19 cellular contexts compared by ENCODE assay signal in the genomic region with DNA sequence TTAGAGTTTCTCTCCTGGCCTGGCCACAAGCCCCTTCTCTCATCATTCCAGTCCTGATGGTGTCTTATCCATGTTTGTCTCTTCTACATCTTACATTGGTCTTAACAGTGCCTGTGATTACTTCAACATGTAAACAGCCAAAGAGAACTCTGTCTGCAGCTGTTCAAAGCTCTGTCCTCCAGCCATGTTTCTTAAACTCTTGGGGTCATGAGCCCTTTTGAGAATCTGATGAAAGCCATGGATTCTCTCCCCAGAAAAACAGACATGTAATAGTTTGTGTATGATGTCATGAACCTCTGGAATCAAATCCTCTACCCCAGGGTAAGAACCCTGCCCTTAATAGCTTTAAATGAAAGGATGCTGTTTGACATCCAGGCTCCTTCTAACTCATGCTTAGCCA. TPM values are rescaled to one million over a fixed set of nuclear protein-coding genes. Genes with fewer than 3 reads are reported as not detected.
DNase-seq lines count a peak whose midpoint lies in the region; ATAC-seq and TF ChIP-seq lines count a peak whose summit lies in the region.
"Had no signal": no experiment of that assay in that cellular context is flagged by ENCODE, and none has a peak within 500 bp of the region (broad histone marks: within the 10 kb centered on the region; RNA-seq: fewer than 3 reads in every experiment).

No MANE protein-coding gene starts in this region.

- no peak for TF ChIP-seq EP300 in SK-N-SH (IDR thresholded peaks at IDR 0.05; ENCODE audit: borderline replicate concordance in 1 of 2, low read depth in 1 of 2, low read length in 1 of 2)

- no peaks in the 10 kb centered on the region for H3K9me3 ChIP-seq in SK-N-SH
- H3K9me3 ChIP-seq in prostate gland, result no peaks in the 10 kb centered on the region
- no peaks in the 10 kb centered on the region for H3K9me3 ChIP-seq in vagina
- H3K9me3 ChIP-seq: MG63 had no signal

- H3K9me2 ChIP-seq in SK-N-SH, result no peaks in the 10 kb centered on the region

- H3K4me2 ChIP-seq in SK-N-SH, result peak overlapping the region; percentile 27; the same call in 1 of the 2 replicates

- H2AFZ ChIP-seq in SK-N-SH (ENCODE audit: low read depth), result no peak overlapping the region

- no peak for TF ChIP-seq CTCF in SK-N-SH (IDR thresholded peaks at IDR 0.05)
- no peak for TF ChIP-seq CTCF in prostate gland (IDR thresholded peaks at IDR 0.05)
- no peak for TF ChIP-seq CTCF in vagina (IDR thresholded peaks at IDR 0.05)

- H3K27ac ChIP-seq in SK-N-SH (ENCODE audit: low read depth in 2 of 2, low read length in 1 of 2), result no peak overlapping the region
- H3K27ac ChIP-seq in prostate gland, result peak overlapping the region; percentile 13 to 20
- peak overlapping the region; percentile 43 for H3K27ac ChIP-seq in vagina
- H3K27ac ChIP-seq: 22Rv1 had no signal

- H3K4me3 ChIP-seq in SK-N-SH (ENCODE audit: low read depth in 2 of 2, low read length in 1 of 2) (no peak overlapping the region), prostate gland (no peak overlapping the region), vagina (no peak overlapping the region)
- H3K4me3 ChIP-seq: MG63 had no signal

- H3K79me2 ChIP-seq in SK-N-SH (ENCODE audit: insufficient read depth), result no peaks in the 10 kb centered on the region

- H3K36me3 ChIP-seq in SK-N-SH (replicated peaks in 1 of 2; ENCODE audit: control insufficient read depth in 1 of 2, insufficient read depth in 2 of 2, low read length in 1 of 2), result no peaks in the 10 kb centered on the region
- H3K36me3 ChIP-seq in prostate gland, result no peaks in the 10 kb centered on the region
- H3K36me3 ChIP-seq in vagina, result no peaks in the 10 kb centered on the region
- H3K36me3 ChIP-seq: MG63 had no signal

- H4K20me1 ChIP-seq in SK-N-SH (ENCODE audit: insufficient read depth), result no peaks in the 10 kb centered on the region

- intact Hi-C loops in prostate gland (cut with DNase I), result loop anchor here (10.0 kb wide), 1 partner anchor 411 kb away; no protein-coding TSS in a partner anchor
- intact Hi-C loops in vagina (cut with DNase I), result no loop called here

- TF ChIP-seq RAD21 in SK-N-SH (IDR thresholded peaks at IDR 0.05; ENCODE audit: low read length), result no peak

- ATAC-seq in SK-N-SH treated with all-trans-retinoic acid at 6 μM for 48 hours, result no peak

- TF ChIP-seq POLR2A in prostate gland (IDR thresholded peaks at IDR 0.05), result no peak
- no peak for TF ChIP-seq POLR2A in vagina (IDR thresholded peaks at IDR 0.05)

- H3F3A ChIP-seq in SK-N-SH (replicated peaks; ENCODE audit: insufficient read depth), result peaks cover 4% of the 10 kb centered on the region

- no peaks in the 10 kb centered on the region for H3K4me1 ChIP-seq in SK-N-SH (ENCODE audit: control insufficient read depth in 1 of 2, insufficient read depth in 2 of 2, low read depth in 1 of 2, low read length in 1 of 2)
- no peaks in the 10 kb centered on the region for H3K4me1 ChIP-seq in prostate gland (replicated peaks)
- H3K4me1 ChIP-seq in vagina, result peaks cover 34% of the 10 kb centered on the region

- POLR2A ChIA-PET in SK-N-SH (lab: Yijun Ruan, JAX), result no interaction called here

- DNase-seq in SK-N-SH, result no peak
- peak; percentile 18 for DNase-seq in fibroblast of peridontal ligament (ENCODE audit: extremely low read depth)
- no peak for DNase-seq in prostate gland (ENCODE audit: low spot score)
- DNase-seq in vagina (ENCODE audit: extremely low spot score in 2 of 2), result no peak
- DNase-seq in NCI-H2081 treated with DMSO at 0.1 percent for 48 hours (lab: John Stamatoyannopoulos, UW), result no peak
- DNase-seq in HK-2 (ENCODE audit: unreplicated experiment), result no peak
- no peak for DNase-seq in activated CD8-positive, alpha-beta memory T cell treated with anti-CD3 and anti-CD28 coated beads for 24 hours
- DNase-seq: CD8-positive, alpha-beta memory T cell; DND-41; KG1; MG63; NCI-H1105; NCI-H1694 treated with DMSO at 0.1 percent for 48 hours; NCI-H2171; NCI-H510A; SHP77 treated with DMSO at 0.1 percent for 48 hours had no signal

- no peak overlapping the region for H3K9ac ChIP-seq in SK-N-SH

- H3K27me3 ChIP-seq in SK-N-SH (ENCODE audit: insufficient read depth), result no peaks in the 10 kb centered on the region
- H3K27me3 ChIP-seq in prostate gland (replicated peaks; ENCODE audit: insufficient read depth), result no peaks in the 10 kb centered on the region
- no peaks in the 10 kb centered on the region for H3K27me3 ChIP-seq in vagina
- H3K27me3 ChIP-seq: MG63 had no signal

- CTCF ChIA-PET in SK-N-SH (lab: Yijun Ruan, JAX), result interaction anchor here (3.8 kb wide), 1 partner anchor 39 kb away, joined by 22 read pairs; no protein-coding TSS in a partner anchor

TF ChIP-seq in SK-N-SH, 30 proteins besides CTCF, POLR2A, EP300 and RAD21:
- no peak for TF ChIP-seq CHD2 (IDR thresholded peaks at IDR 0.05; ENCODE audit: low read length, partially characterized antibody)
- TF ChIP-seq GABPA (IDR thresholded peaks at IDR 0.05; ENCODE audit: low read depth), result no peak
- TF ChIP-seq, protein P1, sequence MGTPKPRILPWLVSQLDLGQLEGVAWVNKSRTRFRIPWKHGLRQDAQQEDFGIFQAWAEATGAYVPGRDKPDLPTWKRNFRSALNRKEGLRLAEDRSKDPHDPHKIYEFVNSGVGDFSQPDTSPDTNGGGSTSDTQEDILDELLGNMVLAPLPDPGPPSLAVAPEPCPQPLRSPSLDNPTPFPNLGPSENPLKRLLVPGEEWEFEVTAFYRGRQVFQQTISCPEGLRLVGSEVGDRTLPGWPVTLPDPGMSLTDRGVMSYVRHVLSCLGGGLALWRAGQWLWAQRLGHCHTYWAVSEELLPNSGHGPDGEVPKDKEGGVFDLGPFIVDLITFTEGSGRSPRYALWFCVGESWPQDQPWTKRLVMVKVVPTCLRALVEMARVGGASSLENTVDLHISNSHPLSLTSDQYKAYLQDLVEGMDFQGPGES (IDR thresholded peaks at IDR 0.05; ENCODE audit: low read depth, low read length), result no peak
- TF ChIP-seq MEF2A (IDR thresholded peaks at IDR 0.05; ENCODE audit: borderline replicate concordance, low read depth), result no peak

TF ChIP-seq in SK-N-SH treated with all-trans-retinoic acid at 6 μM for 48 hours, 23 proteins besides CTCF, POLR2A, EP300 and RAD21 (continues in another document):
- TF ChIP-seq ARNTL (CRISPR knock-in tag; IDR thresholded peaks at IDR 0.05; ENCODE audit: borderline replicate concordance, low read depth) (no peak), CSDC2 (CRISPR knock-in tag; IDR thresholded peaks at IDR 0.05) (no peak), RARB (CRISPR knock-in tag; IDR thresholded peaks at IDR 0.05) (no peak), GLIS3 (CRISPR knock-in tag; IDR thresholded peaks at IDR 0.05) (no peak), ZC3H10 (CRISPR knock-in tag; IDR thresholded peaks at IDR 0.05) (no peak)
- TF ChIP-seq, protein P2, sequence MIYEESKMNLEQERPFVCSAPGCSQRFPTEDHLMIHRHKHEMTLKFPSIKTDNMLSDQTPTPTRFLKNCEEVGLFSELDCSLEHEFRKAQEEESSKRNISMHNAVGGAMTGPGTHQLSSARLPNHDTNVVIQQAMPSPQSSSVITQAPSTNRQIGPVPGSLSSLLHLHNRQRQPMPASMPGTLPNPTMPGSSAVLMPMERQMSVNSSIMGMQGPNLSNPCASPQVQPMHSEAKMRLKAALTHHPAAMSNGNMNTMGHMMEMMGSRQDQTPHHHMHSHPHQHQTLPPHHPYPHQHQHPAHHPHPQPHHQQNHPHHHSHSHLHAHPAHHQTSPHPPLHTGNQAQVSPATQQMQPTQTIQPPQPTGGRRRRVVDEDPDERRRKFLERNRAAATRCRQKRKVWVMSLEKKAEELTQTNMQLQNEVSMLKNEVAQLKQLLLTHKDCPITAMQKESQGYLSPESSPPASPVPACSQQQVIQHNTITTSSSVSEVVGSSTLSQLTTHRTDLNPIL (CRISPR knock-in tag; IDR thresholded peaks at IDR 0.05; ENCODE audit: low read depth), result no peak
- TF ChIP-seq, protein P3, sequence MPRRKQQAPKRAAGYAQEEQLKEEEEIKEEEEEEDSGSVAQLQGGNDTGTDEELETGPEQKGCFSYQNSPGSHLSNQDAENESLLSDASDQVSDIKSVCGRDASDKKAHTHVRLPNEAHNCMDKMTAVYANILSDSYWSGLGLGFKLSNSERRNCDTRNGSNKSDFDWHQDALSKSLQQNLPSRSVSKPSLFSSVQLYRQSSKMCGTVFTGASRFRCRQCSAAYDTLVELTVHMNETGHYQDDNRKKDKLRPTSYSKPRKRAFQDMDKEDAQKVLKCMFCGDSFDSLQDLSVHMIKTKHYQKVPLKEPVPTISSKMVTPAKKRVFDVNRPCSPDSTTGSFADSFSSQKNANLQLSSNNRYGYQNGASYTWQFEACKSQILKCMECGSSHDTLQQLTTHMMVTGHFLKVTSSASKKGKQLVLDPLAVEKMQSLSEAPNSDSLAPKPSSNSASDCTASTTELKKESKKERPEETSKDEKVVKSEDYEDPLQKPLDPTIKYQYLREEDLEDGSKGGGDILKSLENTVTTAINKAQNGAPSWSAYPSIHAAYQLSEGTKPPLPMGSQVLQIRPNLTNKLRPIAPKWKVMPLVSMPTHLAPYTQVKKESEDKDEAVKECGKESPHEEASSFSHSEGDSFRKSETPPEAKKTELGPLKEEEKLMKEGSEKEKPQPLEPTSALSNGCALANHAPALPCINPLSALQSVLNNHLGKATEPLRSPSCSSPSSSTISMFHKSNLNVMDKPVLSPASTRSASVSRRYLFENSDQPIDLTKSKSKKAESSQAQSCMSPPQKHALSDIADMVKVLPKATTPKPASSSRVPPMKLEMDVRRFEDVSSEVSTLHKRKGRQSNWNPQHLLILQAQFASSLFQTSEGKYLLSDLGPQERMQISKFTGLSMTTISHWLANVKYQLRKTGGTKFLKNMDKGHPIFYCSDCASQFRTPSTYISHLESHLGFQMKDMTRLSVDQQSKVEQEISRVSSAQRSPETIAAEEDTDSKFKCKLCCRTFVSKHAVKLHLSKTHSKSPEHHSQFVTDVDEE (CRISPR knock-in tag; IDR thresholded peaks at IDR 0.05), result no peak
- TF ChIP-seq, protein P4, sequence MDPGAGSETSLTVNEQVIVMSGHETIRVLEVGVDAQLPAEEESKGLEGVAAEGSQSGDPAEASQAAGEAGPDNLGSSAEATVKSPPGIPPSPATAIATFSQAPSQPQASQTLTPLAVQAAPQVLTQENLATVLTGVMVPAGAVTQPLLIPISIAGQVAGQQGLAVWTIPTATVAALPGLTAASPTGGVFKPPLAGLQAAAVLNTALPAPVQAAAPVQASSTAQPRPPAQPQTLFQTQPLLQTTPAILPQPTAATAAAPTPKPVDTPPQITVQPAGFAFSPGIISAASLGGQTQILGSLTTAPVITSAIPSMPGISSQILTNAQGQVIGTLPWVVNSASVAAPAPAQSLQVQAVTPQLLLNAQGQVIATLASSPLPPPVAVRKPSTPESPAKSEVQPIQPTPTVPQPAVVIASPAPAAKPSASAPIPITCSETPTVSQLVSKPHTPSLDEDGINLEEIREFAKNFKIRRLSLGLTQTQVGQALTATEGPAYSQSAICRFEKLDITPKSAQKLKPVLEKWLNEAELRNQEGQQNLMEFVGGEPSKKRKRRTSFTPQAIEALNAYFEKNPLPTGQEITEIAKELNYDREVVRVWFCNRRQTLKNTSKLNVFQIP (CRISPR knock-in tag; IDR thresholded peaks at IDR 0.05; ENCODE audit: borderline replicate concordance, low read depth), result no peak

RNA-seq across cellular contexts. Expression of a gene that starts 30.1 kb away (rescaled TPM):
- not detected in 2 replicates for polyA plus RNA-seq in SK-N-SH (2012; rRNA removed)
- under 0.01 TPM in 2 replicates for polyA plus RNA-seq in SK-N-SH (2012; cell fraction: cytosol; rRNA removed)
- 0.01 TPM in 1 of 2 replicates, not detected in the other for polyA plus RNA-seq in SK-N-SH (2012; cell fraction: nucleus; rRNA removed)
- total RNA-seq in prostate gland (10 to 100 TPM in 1 of 2 donors, 1 to 10 TPM in 1; 4.2 to 33.8 TPM), vagina (38.5 TPM)
- total RNA-seq: CD8-positive, alpha-beta memory T cell; H4 had no signal

Comparison
In these comparisons a context has a peak if more than half of its experiments do, and no peak if none do; other contexts are left out.
1. H3K27ac ChIP-seq: peak in prostate gland (2 of 2) and vagina (single experiment); none in SK-N-SH (0 of 2).